Comparison of ENCODE assay signal across 1 cellular context in the genomic region with DNA sequence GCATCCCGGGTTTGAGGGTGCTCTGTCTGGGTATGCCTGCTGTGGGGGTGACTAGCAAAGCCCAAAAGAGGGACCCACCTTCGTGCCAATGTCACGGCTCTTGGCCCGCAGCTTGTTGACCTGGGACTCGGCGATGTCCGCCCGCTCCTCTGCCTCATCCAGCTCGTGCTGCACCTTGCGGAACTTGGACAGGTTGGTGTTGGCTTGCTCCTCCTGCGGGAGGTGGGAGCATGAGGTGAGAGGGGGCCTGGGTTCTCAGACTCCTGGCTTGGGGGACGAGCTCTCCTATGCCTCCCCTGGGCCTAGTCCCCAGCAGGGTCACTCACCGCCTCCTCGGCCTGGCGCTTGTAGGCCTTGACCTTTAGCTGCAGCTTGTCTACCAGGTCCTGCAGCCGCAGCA.
TF ChIP-seq lines count a peak whose summit lies in the region.

No MANE protein-coding gene starts in this region.

TF ChIP-seq in HepG2, 621 proteins besides CTCF, POLR2A, EP300 and RAD21:
- TF ChIP-seq, protein P1, sequence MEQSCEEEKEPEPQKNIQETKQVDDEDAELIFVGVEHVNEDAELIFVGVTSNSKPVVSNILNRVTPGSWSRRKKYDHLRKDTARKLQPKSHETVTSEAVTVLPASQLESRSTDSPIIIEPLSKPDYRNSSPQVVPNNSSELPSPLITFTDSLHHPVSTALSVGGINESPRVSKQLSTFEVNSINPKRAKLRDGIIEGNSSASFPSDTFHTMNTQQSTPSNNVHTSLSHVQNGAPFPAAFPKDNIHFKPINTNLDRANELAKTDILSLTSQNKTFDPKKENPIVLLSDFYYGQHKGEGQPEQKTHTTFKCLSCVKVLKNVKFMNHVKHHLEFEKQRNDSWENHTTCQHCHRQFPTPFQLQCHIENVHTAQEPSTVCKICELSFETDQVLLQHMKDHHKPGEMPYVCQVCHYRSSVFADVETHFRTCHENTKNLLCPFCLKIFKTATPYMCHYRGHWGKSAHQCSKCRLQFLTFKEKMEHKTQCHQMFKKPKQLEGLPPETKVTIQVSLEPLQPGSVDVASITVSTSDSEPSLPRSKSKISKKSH (CRISPR knock-in tag; IDR thresholded peaks at IDR 0.05; ENCODE audit: borderline replicate concordance): 0 out of 2 replicates have a peak, but pooled peaks have one; percentile 53
- TF ChIP-seq ZNF737 (CRISPR knock-in tag; IDR thresholded peaks at IDR 0.05; ENCODE audit: borderline replicate concordance): no peak
- TF ChIP-seq, protein P2, sequence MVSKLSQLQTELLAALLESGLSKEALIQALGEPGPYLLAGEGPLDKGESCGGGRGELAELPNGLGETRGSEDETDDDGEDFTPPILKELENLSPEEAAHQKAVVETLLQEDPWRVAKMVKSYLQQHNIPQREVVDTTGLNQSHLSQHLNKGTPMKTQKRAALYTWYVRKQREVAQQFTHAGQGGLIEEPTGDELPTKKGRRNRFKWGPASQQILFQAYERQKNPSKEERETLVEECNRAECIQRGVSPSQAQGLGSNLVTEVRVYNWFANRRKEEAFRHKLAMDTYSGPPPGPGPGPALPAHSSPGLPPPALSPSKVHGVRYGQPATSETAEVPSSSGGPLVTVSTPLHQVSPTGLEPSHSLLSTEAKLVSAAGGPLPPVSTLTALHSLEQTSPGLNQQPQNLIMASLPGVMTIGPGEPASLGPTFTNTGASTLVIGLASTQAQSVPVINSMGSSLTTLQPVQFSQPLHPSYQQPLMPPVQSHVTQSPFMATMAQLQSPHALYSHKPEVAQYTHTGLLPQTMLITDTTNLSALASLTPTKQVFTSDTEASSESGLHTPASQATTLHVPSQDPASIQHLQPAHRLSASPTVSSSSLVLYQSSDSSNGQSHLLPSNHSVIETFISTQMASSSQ (IDR thresholded peaks at IDR 0.05; ENCODE audit: low read depth): no peak
- TF ChIP-seq, protein P2 (CRISPR knock-in tag; IDR thresholded peaks at IDR 0.05; ENCODE audit: borderline replicate concordance): 0 out of 2 replicates have a peak, but pooled peaks have one; percentile 25
- TF ChIP-seq, protein P3, sequence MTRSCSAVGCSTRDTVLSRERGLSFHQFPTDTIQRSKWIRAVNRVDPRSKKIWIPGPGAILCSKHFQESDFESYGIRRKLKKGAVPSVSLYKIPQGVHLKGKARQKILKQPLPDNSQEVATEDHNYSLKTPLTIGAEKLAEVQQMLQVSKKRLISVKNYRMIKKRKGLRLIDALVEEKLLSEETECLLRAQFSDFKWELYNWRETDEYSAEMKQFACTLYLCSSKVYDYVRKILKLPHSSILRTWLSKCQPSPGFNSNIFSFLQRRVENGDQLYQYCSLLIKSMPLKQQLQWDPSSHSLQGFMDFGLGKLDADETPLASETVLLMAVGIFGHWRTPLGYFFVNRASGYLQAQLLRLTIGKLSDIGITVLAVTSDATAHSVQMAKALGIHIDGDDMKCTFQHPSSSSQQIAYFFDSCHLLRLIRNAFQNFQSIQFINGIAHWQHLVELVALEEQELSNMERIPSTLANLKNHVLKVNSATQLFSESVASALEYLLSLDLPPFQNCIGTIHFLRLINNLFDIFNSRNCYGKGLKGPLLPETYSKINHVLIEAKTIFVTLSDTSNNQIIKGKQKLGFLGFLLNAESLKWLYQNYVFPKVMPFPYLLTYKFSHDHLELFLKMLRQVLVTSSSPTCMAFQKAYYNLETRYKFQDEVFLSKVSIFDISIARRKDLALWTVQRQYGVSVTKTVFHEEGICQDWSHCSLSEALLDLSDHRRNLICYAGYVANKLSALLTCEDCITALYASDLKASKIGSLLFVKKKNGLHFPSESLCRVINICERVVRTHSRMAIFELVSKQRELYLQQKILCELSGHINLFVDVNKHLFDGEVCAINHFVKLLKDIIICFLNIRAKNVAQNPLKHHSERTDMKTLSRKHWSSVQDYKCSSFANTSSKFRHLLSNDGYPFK (CRISPR knock-in tag; IDR thresholded peaks at IDR 0.05; ENCODE audit: borderline replicate concordance): no peak
- TF ChIP-seq PTBP1 (IDR thresholded peaks at IDR 0.05; ENCODE audit: low read depth, low read length, poor library complexity, severe bottlenecking): no peak
TF ChIP-seq in HepG2: peak in this region for 2.
